8 cellular contexts compared by ENCODE assay signal in genomic region chr6:117498159-117498558, GRCh38. TPM values are rescaled to one million over a fixed set of nuclear protein-coding genes. Genes with fewer than 3 reads are reported as not detected.
DNase-seq lines count a peak whose midpoint lies in the region; ATAC-seq and TF ChIP-seq lines count a peak whose summit lies in the region.

No MANE protein-coding gene starts in this region.

- DNase-seq in GM03348 (ENCODE audit: low spot score) (peak; percentile 64), SK-N-SH (no peak), right lobe of liver (no peak), T1000 (lab: John Stamatoyannopoulos, UW) (no peak), NCI-H1417 (lab: John Stamatoyannopoulos, UW) (no peak)

- peak in 1 of 2 experiments; percentile 97; a peak in 2 of 4 replicates for TF ChIP-seq EP300 in SK-N-SH (IDR thresholded peaks at IDR 0.05; ENCODE audit: borderline replicate concordance in 1 of 2, low read depth in 1 of 2, low read length in 1 of 2)

- peak overlapping the region; percentile 64 for H3K4me2 ChIP-seq in SK-N-SH

- peaks cover 0 to 3% of the 10 kb centered on the region in 2 experiments for H3K36me3 ChIP-seq in SK-N-SH (replicated peaks in 1 of 2; ENCODE audit: control insufficient read depth in 1 of 2, insufficient read depth in 2 of 2, low read length in 1 of 2)
- no peaks in the 10 kb centered on the region for H3K36me3 ChIP-seq in right lobe of liver

- POLR2A ChIA-PET in SK-N-SH (lab: Yijun Ruan, JAX), result no interaction called here

- no peaks in the 10 kb centered on the region for H3K9me2 ChIP-seq in SK-N-SH

- peak overlapping the region; percentile 47; the same call in 1 of the 2 replicates for H3K9ac ChIP-seq in SK-N-SH

- H3K4me3 ChIP-seq in SK-N-SH (ENCODE audit: low read depth in 2 of 2, low read length in 1 of 2) (no peak overlapping the region), right lobe of liver (no peak overlapping the region)

- no peak overlapping the region for H2AFZ ChIP-seq in SK-N-SH (ENCODE audit: low read depth)

- peaks cover 64% of the 10 kb centered on the region for H3F3A ChIP-seq in SK-N-SH (replicated peaks; ENCODE audit: insufficient read depth)

- ATAC-seq in HG02763 (IDR thresholded peaks at IDR 0.05; ENCODE audit: unreplicated experiment) (peak; percentile 49), right lobe of liver (peak; percentile 42 to 82 (median 58)), HG03520 (IDR thresholded peaks at IDR 0.05; ENCODE audit: unreplicated experiment) (no peak), GM19023 (IDR thresholded peaks at IDR 0.05; ENCODE audit: unreplicated experiment) (no peak)

- H3K27me3 ChIP-seq in SK-N-SH (ENCODE audit: insufficient read depth) (no peaks in the 10 kb centered on the region), right lobe of liver (no peaks in the 10 kb centered on the region)

- intact Hi-C loops in right lobe of liver (cut with DNase I), result no loop called here

- peaks cover 0 to 50% of the 10 kb centered on the region in 2 experiments; a peak in 3 of 4 replicates for H3K4me1 ChIP-seq in SK-N-SH (ENCODE audit: control insufficient read depth in 1 of 2, insufficient read depth in 2 of 2, low read depth in 1 of 2, low read length in 1 of 2)
- peaks cover 0 to 2% (median 0%) of the 10 kb centered on the region in 4 donors for H3K4me1 ChIP-seq in right lobe of liver

- TF ChIP-seq RAD21 in SK-N-SH (IDR thresholded peaks at IDR 0.05; ENCODE audit: low read length), result no peak

- no peak for TF ChIP-seq POLR2A in right lobe of liver (IDR thresholded peaks at IDR 0.05)

- WGBS in SK-N-SH (ENCODE audit: low lambda C conversion rate), result 2% methylated on average over 2 of the region's 2 CpGs
- WGBS in right lobe of liver (ENCODE audit: insufficient coverage, low coverage, low lambda C conversion rate, missing lambda C conversion rate), result 39% methylated on average over 2 of the region's 2 CpGs

- peak overlapping the region; percentile 83 to 97 for H3K27ac ChIP-seq in SK-N-SH (ENCODE audit: low read depth in 2 of 2, low read length in 1 of 2)
- peak overlapping the region in 1 of 3 donors; percentile 1 for H3K27ac ChIP-seq in right lobe of liver

- CTCF ChIA-PET in SK-N-SH (lab: Yijun Ruan, JAX), result interaction anchor here (0.6 kb wide), 1 partner anchor 48 kb away, joined by 3 read pairs; no protein-coding TSS in a partner anchor

- no peak for TF ChIP-seq CTCF in SK-N-SH (IDR thresholded peaks at IDR 0.05)
- no peak for TF ChIP-seq CTCF in right lobe of liver (IDR thresholded peaks at IDR 0.05)

- H4K20me1 ChIP-seq in SK-N-SH (ENCODE audit: insufficient read depth), result no peaks in the 10 kb centered on the region

- H3K9me3 ChIP-seq in SK-N-SH (no peaks in the 10 kb centered on the region), right lobe of liver (no peaks in the 10 kb centered on the region)

- peaks cover 90% of the 10 kb centered on the region for H3K79me2 ChIP-seq in SK-N-SH (ENCODE audit: insufficient read depth)

TF ChIP-seq in SK-N-SH, 30 proteins besides CTCF, POLR2A, EP300 and RAD21:
- TF ChIP-seq RCOR1 (IDR thresholded peaks at IDR 0.05; ENCODE audit: low read length) (no peak), RXRA (IDR thresholded peaks at IDR 0.05; ENCODE audit: borderline replicate concordance, low read depth) (peak; percentile 46; the same call in 1 of the 2 replicates), NRF1 (IDR thresholded peaks at IDR 0.05; ENCODE audit: low read depth, low read length) (no peak), TEAD4 (IDR thresholded peaks at IDR 0.05; ENCODE audit: borderline replicate concordance, insufficient read depth) (peak; percentile 83), MAX (IDR thresholded peaks at IDR 0.05; ENCODE audit: low read depth) (peak; percentile 44; the same call in 1 of the 2 replicates), ZBTB33 (IDR thresholded peaks at IDR 0.05; ENCODE audit: borderline replicate concordance, low read depth) (peak; percentile 59; the same call in 1 of the 2 replicates), EZH2phosphoT487 (IDR thresholded peaks at IDR 0.05; ENCODE audit: borderline replicate concordance, low read depth) (no peak), SIN3A (IDR thresholded peaks at IDR 0.05; ENCODE audit: borderline replicate concordance, low read depth, low read length) (0 out of 2 replicates have a peak, but pooled peaks have one; percentile 17), TCF12 (IDR thresholded peaks at IDR 0.05) (peak; percentile 90), RFX5 (IDR thresholded peaks at IDR 0.05; ENCODE audit: low read length) (no peak), GABPA (IDR thresholded peaks at IDR 0.05; ENCODE audit: low read depth) (no peak), JUND (IDR thresholded peaks at IDR 0.05) (peak; percentile 76), ELF1 (IDR thresholded peaks at IDR 0.05) (peak; percentile 20; the same call in 1 of the 2 replicates), SMC3 (IDR thresholded peaks at IDR 0.05; ENCODE audit: low read depth, low read length) (no peak), POLR2AphosphoS5 (IDR thresholded peaks at IDR 0.05; ENCODE audit: low read depth, low read length) (peak; percentile 55; the same call in 1 of the 2 replicates), MEF2A (IDR thresholded peaks at IDR 0.05; ENCODE audit: borderline replicate concordance, low read depth) (peak; percentile 37; the same call in 1 of the 2 replicates), FOXM1 (IDR thresholded peaks at IDR 0.05; ENCODE audit: low read depth) (peak; percentile 78; the same call in 1 of the 2 replicates), MXI1 (IDR thresholded peaks at IDR 0.05; ENCODE audit: low read depth, low read length) (no peak), NFIC (IDR thresholded peaks at IDR 0.05; ENCODE audit: borderline replicate concordance) (peak; percentile 88), PBX3 (IDR thresholded peaks at IDR 0.05) (peak; percentile 84), FOSL2 (IDR thresholded peaks at IDR 0.05; ENCODE audit: borderline replicate concordance, low read depth) (peak; percentile 84)
TF ChIP-seq in SK-N-SH: peak in this region for 14.

RNA-seq across cellular contexts. Expression of gene DCBLD1, which starts 15.7 kb away (rescaled TPM):
- polyA plus RNA-seq in SK-N-SH (2012; rRNA removed), result 82.2 and 91.5 TPM in 2 replicates
- 82.3 and 82.9 TPM in 2 replicates for polyA plus RNA-seq in SK-N-SH (2012; cell fraction: cytosol; rRNA removed)
- polyA plus RNA-seq in SK-N-SH (2012; cell fraction: nucleus; rRNA removed), result 97.1 and 145 TPM in 2 replicates
- total RNA-seq in right lobe of liver, result 10 to 100 TPM in 4 of 6 experiments, 1 to 10 TPM in 2; 7.6 to 22.8 (median 10.8) TPM

Comparison
In these comparisons a context has a peak if more than half of its experiments do, and no peak if none do; other contexts are left out.
1. ATAC-seq: peak in HG02763 (single experiment) and right lobe of liver (4 of 4); none in HG03520 (single experiment) and GM19023 (single experiment).